In the genomic region with DNA sequence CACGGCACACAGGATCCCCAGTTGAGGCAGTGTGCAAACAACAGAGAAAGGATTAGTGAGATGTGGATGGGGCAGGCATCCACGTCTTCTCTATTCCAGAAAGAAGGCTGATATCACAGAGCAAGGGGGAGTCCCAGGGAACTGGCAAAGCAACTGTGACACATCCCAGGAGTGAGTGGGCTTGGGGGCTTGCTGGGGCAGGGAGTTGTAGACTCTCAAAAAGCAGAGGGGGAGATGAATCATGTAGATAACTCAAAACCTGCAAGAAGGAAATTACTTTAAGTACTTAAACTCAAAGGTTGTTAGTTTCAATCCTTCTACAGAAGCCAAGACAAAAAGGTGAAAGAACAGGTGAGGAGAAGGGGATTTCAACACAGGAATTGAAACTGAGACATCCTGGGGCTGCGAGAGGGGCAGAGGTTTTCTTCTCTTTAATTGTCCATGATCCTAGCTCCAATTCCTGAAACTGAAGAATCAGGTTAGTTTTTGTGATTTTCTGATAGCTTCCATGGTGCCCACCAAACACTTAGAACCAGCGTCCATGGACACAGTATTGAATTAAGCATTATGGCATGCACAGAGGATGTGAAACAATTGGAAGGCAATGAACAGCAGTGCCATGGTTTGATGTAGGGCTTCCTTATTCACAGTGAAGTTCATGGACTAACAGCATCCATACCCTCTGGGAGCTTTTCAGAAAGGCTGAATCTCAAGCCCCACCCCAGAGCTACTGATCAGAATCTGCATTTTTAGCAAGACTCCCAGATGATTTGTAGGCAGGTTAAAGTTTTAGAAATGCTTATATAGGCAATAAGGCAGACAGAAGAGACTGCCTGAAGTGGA, we compare ENCODE assay signal across 1 cellular context.
TF ChIP-seq lines count a peak whose summit lies in the region.

No MANE protein-coding gene starts in this region.

TF ChIP-seq in GM23338, 12 proteins besides CTCF, POLR2A, EP300 and RAD21 (continued from another document):
- no peak for TF ChIP-seq REST (IDR thresholded peaks at IDR 0.05; ENCODE audit: unreplicated experiment)
